ENCODE assay signal across 20 cellular contexts in genomic region chr5:133741396-133741795, GRCh38.
"Had no signal": no experiment of that assay in that cellular context is flagged by ENCODE, and none has a peak within 500 bp of the region (broad histone marks: within the 10 kb centered on the region; RNA-seq: fewer than 3 reads in every experiment).

No MANE protein-coding gene starts in this region.

- DNase-seq: cortex of kidney; effector memory CD8-positive, alpha-beta T cell; erythroblast; left ventricle myocardium superior; lower lobe of right lung; natural killer cell; occipital lobe; pancreas; retina; right lobe of liver; small intestine; stimulated activated CD4-positive, alpha-beta T cell treated with anti-CD3 and anti-CD28 coated beads, Interleukin-15, amount 100 ng/mL, for 24 hours; stimulated activated CD4-positive, alpha-beta T cell treated with anti-CD3 and anti-CD28 coated beads, Interleukin-2, amount 100 ng/mL, for 48 hours; stimulated activated naive CD4-positive, alpha-beta T cell; stimulated activated naive CD8-positive, alpha-beta T cell treated with anti-CD3 and anti-CD28 coated beads, Interleukin-15, amount 100 ng/mL, for 72 hours; transverse colon had no signal

- FAIRE-seq: endometrium, frontal cortex, keratinocyte, pancreas, small intestine had no signal

- H3K4me3 Mint-ChIP-seq: effector memory CD8-positive, alpha-beta T cell; natural killer cell; stimulated activated naive CD8-positive, alpha-beta T cell treated with anti-CD3 and anti-CD28 coated beads, Interleukin-15, amount 100 ng/mL, for 72 hours had no signal

- H3K9me3 Mint-ChIP-seq: effector memory CD8-positive, alpha-beta T cell; natural killer cell; stimulated activated naive CD8-positive, alpha-beta T cell treated with anti-CD3 and anti-CD28 coated beads, Interleukin-15, amount 100 ng/mL, for 72 hours had no signal

- H3K9me3 ChIP-seq: lower lobe of right lung, pancreas, right lobe of liver, suprapubic skin, transverse colon had no signal

- H3K27ac ChIP-seq: lower lobe of right lung, pancreas, right lobe of liver, suprapubic skin, transverse colon had no signal

- H3K36me3 Mint-ChIP-seq: natural killer cell had no signal

- H3K4me1 ChIP-seq: lower lobe of right lung, pancreas, right lobe of liver, suprapubic skin, transverse colon had no signal

- H3K36me3 ChIP-seq: lower lobe of right lung, pancreas, right lobe of liver, suprapubic skin, transverse colon had no signal

- H3K4me3 ChIP-seq: lower lobe of right lung, pancreas, right lobe of liver, suprapubic skin, transverse colon had no signal

- H3K4me1 Mint-ChIP-seq: natural killer cell had no signal

- H3K27ac Mint-ChIP-seq: effector memory CD8-positive, alpha-beta T cell; natural killer cell; stimulated activated naive CD8-positive, alpha-beta T cell treated with anti-CD3 and anti-CD28 coated beads, Interleukin-15, amount 100 ng/mL, for 72 hours had no signal

- H3K27me3 ChIP-seq: pancreas, right lobe of liver, transverse colon had no signal
